In genomic region chr9:127395491-127396252, GRCh38 we compare ENCODE assay signal across 8 cellular contexts. TPM values are rescaled to one million over a fixed set of nuclear protein-coding genes. Genes with fewer than 3 reads are reported as not detected.
A peak's percentile ranks its signal among the peaks of the same experiment; 100 is the strongest.
DNase-seq lines count a peak whose midpoint lies in the region; ATAC-seq and TF ChIP-seq lines count a peak whose summit lies in the region.
"Had no signal": no experiment of that assay in that cellular context is flagged by ENCODE, and none has a peak within 500 bp of the region (broad histone marks: within the 10 kb centered on the region; RNA-seq: fewer than 3 reads in every experiment).

No MANE protein-coding gene starts in this region.

- H3K9me2 ChIP-seq in HCT116 (ENCODE audit: insufficient read depth) (no peaks in the 10 kb centered on the region), PC-9 (ENCODE audit: insufficient read depth) (no peaks in the 10 kb centered on the region)

- no peak for TF ChIP-seq POLR2A in HCT116 (IDR thresholded peaks at IDR 0.05; ENCODE audit: borderline replicate concordance, extremely low read depth, insufficient read depth, insufficient read length)

- BruUV-seq in HCT116 (replicated peaks; lab: Mats Ljungman, UMichigan), result no TSS peak
- no TSS peak for BruUV-seq in PC-9 (replicated peaks; lab: Mats Ljungman, UMichigan)

- no peak overlapping the region for H2AFZ ChIP-seq in HCT116 (ENCODE audit: low read depth, low read length, poor library complexity, severe bottlenecking)
- peak overlapping the region; percentile 86 for H2AFZ ChIP-seq in PC-9

- H3K27me3 ChIP-seq in HCT116 (ENCODE audit: insufficient read depth, low read length) (no peaks in the 10 kb centered on the region), PC-9 (ENCODE audit: insufficient read depth, low read depth) (no peaks in the 10 kb centered on the region), rectal smooth muscle tissue (ENCODE audit: control insufficient read depth, insufficient read depth, low read length) (no peaks in the 10 kb centered on the region)

- DNase-seq in HCT116 (ENCODE audit: low read depth, low spot score) (no peak), PC-9 (no peak), fibroblast of villous mesenchyme (ENCODE audit: low read depth) (peak; percentile 21), NCI-H69 (lab: John Stamatoyannopoulos, UW) (no peak), NCI-H446 (lab: John Stamatoyannopoulos, UW) (no peak), mucosa of gallbladder (ENCODE audit: low spot score) (no peak)

- RAD21 ChIA-PET in HCT116 (lab: Charles Lee; ENCODE audit: low non-redundant PET in 1 of 2, low total read pairs in 2 of 2, uncharacterized antibody in 2 of 2, unreplicated experiment in 2 of 2), result no interaction called here

- no peak overlapping the region for H3K27ac ChIP-seq in HCT116 (ENCODE audit: low read depth, low read length)
- H3K27ac ChIP-seq in PC-9, result no peak overlapping the region
- H3K27ac ChIP-seq in rectal smooth muscle tissue (ENCODE audit: low read depth, low read length), result no peak overlapping the region
- H3K27ac ChIP-seq: RWPE1 had no signal

- H3K36me3 ChIP-seq in HCT116 (ENCODE audit: control insufficient read depth in 1 of 2, insufficient read depth in 2 of 2, low read length in 2 of 2) (no peaks in the 10 kb centered on the region), PC-9 (ENCODE audit: low read depth) (no peaks in the 10 kb centered on the region), rectal smooth muscle tissue (ENCODE audit: control insufficient read depth, insufficient read depth, low read length) (no peaks in the 10 kb centered on the region)

- POLR2A ChIA-PET in HCT116 (lab: Charles Lee), result no interaction called here
- POLR2A ChIA-PET in PC-9 (lab: Charles Lee; ENCODE audit: unreplicated experiment), result no interaction called here

- no peak for ATAC-seq in HCT116

- no peaks in the 10 kb centered on the region for H4K20me1 ChIP-seq in HCT116 (ENCODE audit: insufficient read depth)
- 0 out of 2 replicates have a peak, but pooled peaks cover 4% of the 10 kb centered on the region for H4K20me1 ChIP-seq in PC-9 (ENCODE audit: insufficient read depth)

- peak overlapping the region; percentile 97; the same call in 1 of the 2 replicates for H3K4me2 ChIP-seq in HCT116 (ENCODE audit: low read length)
- H3K4me2 ChIP-seq in PC-9, result peak overlapping the region; percentile 83

- no peak for TF ChIP-seq RAD21 in HCT116 (IDR thresholded peaks at IDR 0.05; ENCODE audit: low read depth)

- no peak for TF ChIP-seq CTCF in HCT116 (IDR thresholded peaks at IDR 0.05 in 2 of 3, conservative IDR thresholded peaks at IDR 0.05 in 1 of 3; ENCODE audit: borderline replicate concordance in 1 of 3, insufficient read depth in 1 of 3, low read depth in 2 of 3, low read length in 2 of 3)
- TF ChIP-seq CTCF in PC-9 (conservative IDR thresholded peaks at IDR 0.05), result no peak
- no peak for TF ChIP-seq CTCF in fibroblast of villous mesenchyme (IDR thresholded peaks at IDR 0.05; ENCODE audit: insufficient read depth, low read depth, low read length)

- peaks cover 6 to 37% of the 10 kb centered on the region in 2 experiments for H3K4me1 ChIP-seq in HCT116 (ENCODE audit: control insufficient read depth in 1 of 2, insufficient read depth in 2 of 2, low read length in 2 of 2)
- H3K4me1 ChIP-seq in PC-9 (replicated peaks; ENCODE audit: insufficient read depth), result peaks cover 4% of the 10 kb centered on the region
- H3K4me1 ChIP-seq in rectal smooth muscle tissue (ENCODE audit: control insufficient read depth, insufficient read depth, low read length), result peaks cover 6% of the 10 kb centered on the region

- H3K9ac ChIP-seq in HCT116 (ENCODE audit: low read length), result no peak overlapping the region
- no peak overlapping the region for H3K9ac ChIP-seq in rectal smooth muscle tissue (ENCODE audit: low read length)

- H3K9me3 ChIP-seq in HCT116 (ENCODE audit: control insufficient read depth in 1 of 2, insufficient read depth in 1 of 2, low read depth in 1 of 2, low read length in 2 of 2), result no peaks in the 10 kb centered on the region
- H3K9me3 ChIP-seq in PC-9 (ENCODE audit: insufficient read depth, low read depth), result no peaks in the 10 kb centered on the region

- CTCF ChIA-PET in HCT116 (lab: Charles Lee), result interaction anchor here (1.4 to 1.7 kb wide), 2 partner anchors 171 to 181 kb away, joined by 11 to 16 read pairs; no protein-coding TSS in a partner anchor
- CTCF ChIA-PET in PC-9 (lab: Charles Lee), result no interaction called here

- peaks cover 4% of the 10 kb centered on the region; the same call in 1 of the 2 replicates for H3K79me2 ChIP-seq in HCT116 (ENCODE audit: insufficient read depth, low read length)
- 0 out of 2 replicates have a peak, but pooled peaks cover 6% of the 10 kb centered on the region for H3K79me2 ChIP-seq in PC-9 (ENCODE audit: low read depth)

- H3F3A ChIP-seq in PC-9 (ENCODE audit: insufficient read depth, low read depth), result 0 out of 2 replicates have a peak, but pooled peaks cover 7% of the 10 kb centered on the region

- H3K4me3 ChIP-seq in HCT116 (replicated peaks in 1 of 2; ENCODE audit: low read depth in 1 of 2, low read length in 2 of 2) (no peak overlapping the region), PC-9 (peak overlapping the region; percentile 61; the same call in 1 of the 2 replicates), fibroblast of villous mesenchyme (ENCODE audit: low read depth, low read length) (no peak overlapping the region), rectal smooth muscle tissue (ENCODE audit: low read length) (peak overlapping the region; percentile 60)

- intact Hi-C loops in HCT116 (cut with micrococcal nuclease) (loop anchor here (1.0 kb wide), 1 partner anchor 171 kb away; no protein-coding TSS in a partner anchor), PC-9 (cut with micrococcal nuclease; ENCODE audit: unreplicated experiment) (loop anchor here (2.0 to 10.0 kb wide), 2 partner anchors 171 to 179 kb away; no protein-coding TSS in a partner anchor)

TF ChIP-seq in HCT116, 20 proteins besides CTCF, POLR2A, EP300 and RAD21:
- no peak for TF ChIP-seq EZH2phosphoT487 (IDR thresholded peaks at IDR 0.05; ENCODE audit: borderline replicate concordance)
- TF ChIP-seq TCF7L2 (IDR thresholded peaks at IDR 0.05; ENCODE audit: borderline replicate concordance, extremely low read depth, insufficient read depth, insufficient read length), result no peak
- TF ChIP-seq POLR2AphosphoS5 (IDR thresholded peaks at IDR 0.05; ENCODE audit: low read depth, low read length), result no peak
- no peak for TF ChIP-seq SRF (IDR thresholded peaks at IDR 0.05; ENCODE audit: low read depth)
- no peak for TF ChIP-seq ATF3 (IDR thresholded peaks at IDR 0.05)
- no peak for TF ChIP-seq CEBPB (IDR thresholded peaks at IDR 0.05; ENCODE audit: low read depth)
- no peak for TF ChIP-seq ZFX (IDR thresholded peaks at IDR 0.05)
- TF ChIP-seq ZBTB33 (IDR thresholded peaks at IDR 0.05; ENCODE audit: extremely low read depth, insufficient replicate concordance, low read length), result no peak
- no peak for TF ChIP-seq FOSL1 (IDR thresholded peaks at IDR 0.05; ENCODE audit: low read depth)
- no peak for TF ChIP-seq YY1 (IDR thresholded peaks at IDR 0.05; ENCODE audit: extremely low read depth, insufficient replicate concordance, low read depth, low read length)
- no peak for TF ChIP-seq MAX (IDR thresholded peaks at IDR 0.05)
- TF ChIP-seq EZH2 (IDR thresholded peaks at IDR 0.05), result no peak
- TF ChIP-seq SP1 (IDR thresholded peaks at IDR 0.05; ENCODE audit: low read depth), result no peak
- TF ChIP-seq SIN3A (IDR thresholded peaks at IDR 0.05; ENCODE audit: low read depth), result no peak
- no peak for TF ChIP-seq ZNF274 (IDR thresholded peaks at IDR 0.05; ENCODE audit: low read depth, low read length)
- TF ChIP-seq JUND (IDR thresholded peaks at IDR 0.05), result no peak
- TF ChIP-seq EGR1 (IDR thresholded peaks at IDR 0.05; ENCODE audit: low read depth), result no peak
- no peak for TF ChIP-seq ELF1 (IDR thresholded peaks at IDR 0.05; ENCODE audit: borderline replicate concordance, low read depth)
- no peak for TF ChIP-seq CBX3 (IDR thresholded peaks at IDR 0.05; ENCODE audit: low read depth)
TF ChIP-seq in HCT116: peak in this region for 0.

RNA-seq across cellular contexts. Expression of gene SLC2A8, which starts 1.3 kb away (rescaled TPM):
- total RNA-seq in HCT116 (2021; ENCODE audit: unreplicated experiment), result 16.8 TPM
- polyA plus RNA-seq in HCT116 (2012), result 14.7 and 15.3 TPM in 2 replicates
- total RNA-seq in PC-9 (2021), result 19.1 and 24.6 TPM in 2 replicates
- total RNA-seq in fibroblast of villous mesenchyme, result 8.2 and 9.3 TPM in 2 replicates
- total RNA-seq in mucosa of gallbladder, result 25.0 TPM

RNA-seq across cellular contexts. Expression of gene ZNF79, which starts 28.5 kb away (rescaled TPM):
- total RNA-seq in HCT116 (2021; ENCODE audit: unreplicated experiment) (5.3 TPM), PC-9 (2021) (5.5 and 5.8 TPM in 2 replicates), fibroblast of villous mesenchyme (10.6 and 12.5 TPM in 2 replicates), mucosa of gallbladder (7.6 TPM)
- polyA plus RNA-seq in HCT116 (2012), result 2.2 and 3.0 TPM in 2 replicates

RNA-seq across cellular contexts. Expression of gene RPL12, which starts 55.5 kb away (rescaled TPM):
- total RNA-seq in HCT116 (2021; ENCODE audit: unreplicated experiment), result 2,679 TPM
- 5,001 and 5,019 TPM in 2 replicates for polyA plus RNA-seq in HCT116 (2012)
- total RNA-seq in PC-9 (2021), result 1,648 and 1,717 TPM in 2 replicates
- 798 and 844 TPM in 2 replicates for total RNA-seq in fibroblast of villous mesenchyme
- total RNA-seq in mucosa of gallbladder, result 764 TPM

RNA-seq across cellular contexts. Expression of gene LRSAM1, which starts 55.6 kb away (rescaled TPM):
- total RNA-seq in HCT116 (2021; ENCODE audit: unreplicated experiment) (25.9 TPM), PC-9 (2021) (44.0 and 63.9 TPM in 2 replicates), fibroblast of villous mesenchyme (12.5 and 20.0 TPM in 2 replicates), mucosa of gallbladder (30.1 TPM)
- 21.0 and 23.3 TPM in 2 replicates for polyA plus RNA-seq in HCT116 (2012)

Comparison
In these comparisons a context has a peak if more than half of its experiments do, and no peak if none do; other contexts are left out.
1. H3K4me3 ChIP-seq: peak in PC-9 (single experiment) and rectal smooth muscle tissue (single experiment); none in HCT116 (0 of 2) and fibroblast of villous mesenchyme (single experiment).